16 cellular contexts compared by ENCODE assay signal in the genomic region with DNA sequence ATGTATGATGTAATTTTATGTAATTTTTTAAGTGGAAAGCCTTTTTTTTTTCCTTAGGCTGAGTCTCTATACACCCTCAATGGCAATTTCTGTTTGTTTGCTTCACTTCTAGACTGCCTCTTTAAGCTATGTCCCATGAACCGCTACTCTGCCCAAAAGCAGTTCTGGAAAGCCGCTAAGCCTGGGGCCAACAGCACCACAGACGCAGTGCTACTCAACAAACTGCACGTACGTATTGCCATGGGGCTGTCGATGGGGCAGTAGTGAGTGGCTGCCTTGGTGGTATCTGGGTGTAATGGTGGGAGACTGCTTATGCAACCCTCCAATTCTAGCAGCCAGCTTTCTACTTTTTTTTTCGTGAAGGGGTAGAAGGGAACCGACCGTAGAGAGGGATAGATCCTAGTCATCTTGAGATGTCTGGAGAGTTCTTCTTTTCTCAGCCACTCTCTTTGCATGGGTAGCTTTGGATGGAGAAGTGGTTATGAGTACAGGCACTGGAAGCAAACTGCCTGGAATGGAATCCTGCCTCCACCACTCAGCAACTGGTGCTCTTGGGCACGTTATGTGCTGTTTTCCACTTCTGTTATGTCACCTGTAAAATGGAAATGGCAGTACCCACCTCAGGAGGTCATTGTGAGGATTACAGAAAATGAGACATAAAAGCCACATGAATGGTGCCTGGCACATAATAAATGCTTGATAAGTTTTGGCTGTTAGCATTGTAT.
A peak's percentile ranks its signal among the peaks of the same experiment; 100 is the strongest.
DNase-seq lines count a peak whose midpoint lies in the region; ATAC-seq and TF ChIP-seq lines count a peak whose summit lies in the region.
"Had no signal": no experiment of that assay in that cellular context is flagged by ENCODE, and none has a peak within 500 bp of the region (broad histone marks: within the 10 kb centered on the region; RNA-seq: fewer than 3 reads in every experiment).

No MANE protein-coding gene starts in this region.

- no peak for DNase-seq in stimulated activated naive CD8-positive, alpha-beta T cell treated with anti-CD3 and anti-CD28 coated beads, Interleukin-15, amount 100 ng/mL, for 72 hours
- DNase-seq in stimulated activated naive CD8-positive, alpha-beta T cell treated with anti-CD3 and anti-CD28 coated beads, Interleukin-15, Interleukin-2, amounts not matched to agents 100 U/mL and 50 U/mL, for 24 hours, result no peak
- DNase-seq in nephron progenitor cell (no peak), GM20000 (ENCODE audit: low spot score) (no peak), erythroblast (lab: John Stamatoyannopoulos, UW) (no peak), Right ventricle myocardium superior (no peak)
- DNase-seq: AML-193; CD4-positive, alpha-beta memory T cell; COR-L47; GF-D8; H9; KG1 had no signal

- TF ChIP-seq CTCF in nephron progenitor cell (IDR thresholded peaks at IDR 0.05) (no peak), GM20000 (IDR thresholded peaks at IDR 0.05; ENCODE audit: extremely low read depth, missing control alignments) (no peak)

- no peak overlapping the region for H3K4me3 Mint-ChIP-seq in stimulated activated naive CD8-positive, alpha-beta T cell treated with anti-CD3 and anti-CD28 coated beads, Interleukin-15, amount 100 ng/mL, for 72 hours
- H3K4me3 Mint-ChIP-seq in activated T-helper 17 cell treated with anti-CD3 and anti-CD28 coated beads, Interleukin-2, amount 50 U/mL, for 72 hours, result no peak overlapping the region
- H3K4me3 Mint-ChIP-seq in nephron progenitor cell, result no peak overlapping the region
- H3K4me3 Mint-ChIP-seq: CD14-positive monocyte; CD4-positive, alpha-beta memory T cell; H9; IgD-negative memory B cell had no signal

- no peak for ATAC-seq in stimulated activated naive CD8-positive, alpha-beta T cell treated with anti-CD3 and anti-CD28 coated beads, Interleukin-15, amount 100 ng/mL, for 72 hours
- ATAC-seq in stimulated activated naive CD8-positive, alpha-beta T cell treated with anti-CD3 and anti-CD28 coated beads, Interleukin-15, Interleukin-2, amounts not matched to agents 100 U/mL and 50 U/mL, for 24 hours, result no peak
- no peak for ATAC-seq in activated T-helper 17 cell treated with anti-CD3 and anti-CD28 coated beads, Interleukin-2, amount 50 U/mL, for 72 hours (replicated peaks)
- no peak for ATAC-seq in Right ventricle myocardium superior (ENCODE audit: poor library complexity)
- ATAC-seq: A549 had no signal

- peaks cover under 1% of the 10 kb centered on the region for H3K4me1 Mint-ChIP-seq in stimulated activated naive CD8-positive, alpha-beta T cell treated with anti-CD3 and anti-CD28 coated beads, Interleukin-15, amount 100 ng/mL, for 72 hours
- no peaks in the 10 kb centered on the region for H3K4me1 Mint-ChIP-seq in activated T-helper 17 cell treated with anti-CD3 and anti-CD28 coated beads, Interleukin-2, amount 50 U/mL, for 72 hours
- H3K4me1 Mint-ChIP-seq in nephron progenitor cell, result peaks cover 19% of the 10 kb centered on the region
- H3K4me1 Mint-ChIP-seq: H9 had no signal

- intact Hi-C loops in Right ventricle myocardium superior (cut with DNase I), result loop anchor here (5.0 kb wide), 1 partner anchor 151 kb away; no protein-coding TSS in a partner anchor

- H3K9me3 Mint-ChIP-seq in stimulated activated naive CD8-positive, alpha-beta T cell treated with anti-CD3 and anti-CD28 coated beads, Interleukin-15, amount 100 ng/mL, for 72 hours, result no peaks in the 10 kb centered on the region
- H3K9me3 Mint-ChIP-seq in activated T-helper 17 cell treated with anti-CD3 and anti-CD28 coated beads, Interleukin-2, amount 50 U/mL, for 72 hours, result no peaks in the 10 kb centered on the region
- no peaks in the 10 kb centered on the region for H3K9me3 Mint-ChIP-seq in nephron progenitor cell
- H3K9me3 Mint-ChIP-seq: CD14-positive monocyte; CD4-positive, alpha-beta memory T cell; H9; IgD-negative memory B cell had no signal

- H3K27me3 Mint-ChIP-seq in stimulated activated naive CD8-positive, alpha-beta T cell treated with anti-CD3 and anti-CD28 coated beads, Interleukin-15, amount 100 ng/mL, for 72 hours, result no peaks in the 10 kb centered on the region
- no peaks in the 10 kb centered on the region for H3K27me3 Mint-ChIP-seq in activated T-helper 17 cell treated with anti-CD3 and anti-CD28 coated beads, Interleukin-2, amount 50 U/mL, for 72 hours
- H3K27me3 Mint-ChIP-seq in nephron progenitor cell (ENCODE audit: low read depth, poor library complexity), result peaks cover 3% of the 10 kb centered on the region
- H3K27me3 Mint-ChIP-seq: CD4-positive, alpha-beta memory T cell; IgD-negative memory B cell had no signal

- peak overlapping the region; percentile 34 to 40 for H3K27ac Mint-ChIP-seq in stimulated activated naive CD8-positive, alpha-beta T cell treated with anti-CD3 and anti-CD28 coated beads, Interleukin-15, amount 100 ng/mL, for 72 hours
- peak overlapping the region; percentile 29 for H3K27ac Mint-ChIP-seq in activated T-helper 17 cell treated with anti-CD3 and anti-CD28 coated beads, Interleukin-2, amount 50 U/mL, for 72 hours
- H3K27ac Mint-ChIP-seq in nephron progenitor cell, result peak overlapping the region; percentile 74
- H3K27ac Mint-ChIP-seq: H9, IgD-negative memory B cell had no signal

- TF ChIP-seq POLR2A in erythroblast (IDR thresholded peaks at IDR 0.05; ENCODE audit: low read length), result no peak

- H3K36me3 Mint-ChIP-seq in activated T-helper 17 cell treated with anti-CD3 and anti-CD28 coated beads, Interleukin-2, amount 50 U/mL, for 72 hours (ENCODE audit: low read depth), result peaks cover 6% of the 10 kb centered on the region
- peaks cover 36% of the 10 kb centered on the region for H3K36me3 Mint-ChIP-seq in nephron progenitor cell (ENCODE audit: low read depth)
- H3K36me3 Mint-ChIP-seq: IgD-negative memory B cell had no signal
